ENCODE assay signal across 19 cellular contexts in the genomic region with DNA sequence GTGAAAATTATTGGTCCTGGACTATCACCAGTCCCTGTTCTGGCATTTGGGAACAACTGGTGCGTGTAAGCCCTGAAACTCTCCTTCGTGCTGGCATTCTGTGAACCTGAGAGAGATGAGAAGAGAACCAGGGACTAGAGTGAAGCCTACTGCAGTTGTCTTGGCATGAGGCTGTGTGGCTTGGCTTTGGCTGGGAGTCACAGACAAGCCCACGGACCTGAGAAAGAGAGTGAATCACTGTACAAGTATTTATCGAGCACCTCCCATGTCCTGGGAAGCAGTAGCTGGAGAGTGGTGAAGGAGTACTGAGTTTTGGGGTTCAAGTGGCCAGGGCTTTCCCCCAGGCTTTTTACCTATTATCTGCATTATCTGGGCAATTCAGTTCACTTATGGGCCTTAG.
DNase-seq lines count a peak whose midpoint lies in the region; ATAC-seq and TF ChIP-seq lines count a peak whose summit lies in the region.
"Had no signal": no experiment of that assay in that cellular context is flagged by ENCODE, and none has a peak within 500 bp of the region (broad histone marks: within the 10 kb centered on the region; RNA-seq: fewer than 3 reads in every experiment).

No MANE protein-coding gene starts in this region.

- ATAC-seq in GM21717 (IDR thresholded peaks at IDR 0.05; ENCODE audit: unreplicated experiment): no peak
- ATAC-seq: left colon had no signal

- BruUV-seq in MCF 10A (replicated peaks; lab: Mats Ljungman, UMichigan): no TSS peak

- POLR2A ChIA-PET in AG04449 (lab: Yijun Ruan, JAX) (no interaction called here), MCF 10A (lab: Yijun Ruan, JAX) (interaction anchor here (0.5 to 1.4 kb wide), 8 partner anchors 20 to 1908 kb away, joined by 3 to 4 read pairs (median 3); a partner anchor contains a TSS)

- no peaks in the 10 kb centered on the region for H3K27me3 Mint-ChIP-seq in MCF 10A (ENCODE audit: insufficient read depth, unreplicated experiment)
- H3K27me3 Mint-ChIP-seq: central memory CD8-positive, alpha-beta T cell had no signal

- CTCF ChIA-PET in AG04449 (lab: Yijun Ruan, JAX) (interaction anchor here (0.6 kb wide), 1 partner anchor 339 kb away, joined by 3 read pairs; no protein-coding TSS in a partner anchor), MCF 10A (lab: Yijun Ruan, JAX) (no interaction called here)

- intact Hi-C loops in MCF 10A (cut with micrococcal nuclease): loop anchor here (10.0 kb wide), 3 partner anchors 65 to 575 kb away; a partner anchor contains a TSS

- H3K4me3 ChIP-seq in AG04449 (ENCODE audit: low read depth, low read length): no peak overlapping the region
- H3K4me3 ChIP-seq: neural progenitor cell had no signal

- TF ChIP-seq CTCF in AG04449 (IDR thresholded peaks at IDR 0.05; ENCODE audit: insufficient read depth, low read length, missing control alignments) (no peak), MCF 10A (IDR thresholded peaks at IDR 0.05; ENCODE audit: unreplicated experiment) (no peak)

- H3K4me1 Mint-ChIP-seq in MCF 10A (ENCODE audit: insufficient read depth, unreplicated experiment): peaks cover 21% of the 10 kb centered on the region

- peak overlapping the region; percentile 74 for H3K27ac Mint-ChIP-seq in MCF 10A (ENCODE audit: low read depth, unreplicated experiment)
- H3K27ac Mint-ChIP-seq: neural progenitor cell had no signal

- H3K9me3 Mint-ChIP-seq in MCF 10A (ENCODE audit: unreplicated experiment): peaks cover 16% of the 10 kb centered on the region
- H3K9me3 Mint-ChIP-seq: neural progenitor cell had no signal

- DNase-seq in AG04449 (ENCODE audit: low read depth, low spot score) (peak; percentile 24), HT-29 (ENCODE audit: low spot score) (peak; percentile 19), MCF 10A (ENCODE audit: unreplicated experiment) (peak; percentile 69), kidney glomerular epithelial cell (lab: John Stamatoyannopoulos, UW) (peak; percentile 49), NCI-H1694 treated with DMSO at 0.1 percent for 48 hours (lab: John Stamatoyannopoulos, UW) (no peak), cerebellum (ENCODE audit: low spot score) (no peak), mesenteric fat pad (ENCODE audit: low spot score) (no peak)
- DNase-seq: activated CD4-positive, alpha-beta T cell treated with anti-CD3 and anti-CD28 coated beads, Interleukin-2, amount 50 U/mL, for 48 hours; activated effector memory CD4-positive, alpha-beta T cell treated with anti-CD3 and anti-CD28 coated beads, Interleukin-2, amount 50 U/mL, for 16 hours; BE2C; foreskin melanocyte; left colon; MM.1S; NCI-H345; OCI-M1; stimulated activated CD8-positive, alpha-beta memory T cell treated with anti-CD3 and anti-CD28 coated beads, Interleukin-4, amount 100 ng/mL, for 48 hours had no signal

- H3K36me3 Mint-ChIP-seq in MCF 10A (ENCODE audit: insufficient read depth, unreplicated experiment): no peaks in the 10 kb centered on the region
- H3K36me3 Mint-ChIP-seq: neural progenitor cell had no signal

- no peak overlapping the region for H3K4me3 Mint-ChIP-seq in MCF 10A (ENCODE audit: unreplicated experiment)
- H3K4me3 Mint-ChIP-seq: central memory CD8-positive, alpha-beta T cell; neural progenitor cell had no signal

Comparison
In these comparisons a context has a peak if more than half of its experiments do, and no peak if none do; other contexts are left out.
1. DNase-seq: peak in AG04449 (single experiment), HT-29 (single experiment), MCF 10A (single experiment) and kidney glomerular epithelial cell (single experiment); none in NCI-H1694 treated with DMSO at 0.1 percent for 48 hours (single experiment), cerebellum (single experiment) and mesenteric fat pad (single experiment).